ENCODE assay signal across 1 cellular context in the genomic region with DNA sequence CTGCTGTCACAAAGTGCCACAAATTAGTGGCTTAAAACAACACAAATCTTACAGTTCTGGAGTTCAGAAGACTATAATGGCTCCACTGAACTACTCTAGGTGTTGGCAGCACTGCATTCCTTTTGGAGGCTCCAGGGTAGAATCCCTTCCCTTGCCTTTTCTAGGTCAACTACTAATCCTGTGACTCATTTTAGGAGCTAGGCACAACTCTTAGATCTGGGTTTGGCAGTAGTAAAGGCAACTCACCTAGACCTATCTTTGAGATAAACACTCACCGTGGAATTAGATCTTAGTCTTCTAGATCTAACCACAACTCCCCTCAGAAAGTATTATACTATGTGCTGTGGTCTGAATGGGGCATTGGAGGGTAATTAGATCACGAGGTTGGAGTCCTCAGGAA.
TF ChIP-seq lines count a peak whose summit lies in the region.

No MANE protein-coding gene starts in this region.

TF ChIP-seq in IMR-90, 13 proteins besides CTCF, POLR2A, EP300 and RAD21:
- TF ChIP-seq FOS (IDR thresholded peaks at IDR 0.05; ENCODE audit: low read depth, low read length) (no peak), CEBPB (IDR thresholded peaks at IDR 0.05; ENCODE audit: low read depth, low read length) (no peak), RCOR1 (IDR thresholded peaks at IDR 0.05; ENCODE audit: insufficient replicate concordance, low read length) (no peak), MXI1 (IDR thresholded peaks at IDR 0.05; ENCODE audit: borderline replicate concordance, low read depth, low read length) (no peak), RFX5 (IDR thresholded peaks at IDR 0.05; ENCODE audit: low read depth, low read length) (no peak), CHD1 (IDR thresholded peaks at IDR 0.05; ENCODE audit: low read depth, low read length) (no peak), SMC3 (IDR thresholded peaks at IDR 0.05; ENCODE audit: low read depth, low read length) (no peak), MAZ (IDR thresholded peaks at IDR 0.05; ENCODE audit: borderline replicate concordance, low read depth, low read length) (no peak), NFE2L2 (IDR thresholded peaks at IDR 0.05; ENCODE audit: low read depth, low read length) (no peak), BHLHE40 (IDR thresholded peaks at IDR 0.05; ENCODE audit: low read depth, low read length) (no peak), MAFK (IDR thresholded peaks at IDR 0.05; ENCODE audit: low read depth, low read length) (no peak)
- TF ChIP-seq, protein P1, sequence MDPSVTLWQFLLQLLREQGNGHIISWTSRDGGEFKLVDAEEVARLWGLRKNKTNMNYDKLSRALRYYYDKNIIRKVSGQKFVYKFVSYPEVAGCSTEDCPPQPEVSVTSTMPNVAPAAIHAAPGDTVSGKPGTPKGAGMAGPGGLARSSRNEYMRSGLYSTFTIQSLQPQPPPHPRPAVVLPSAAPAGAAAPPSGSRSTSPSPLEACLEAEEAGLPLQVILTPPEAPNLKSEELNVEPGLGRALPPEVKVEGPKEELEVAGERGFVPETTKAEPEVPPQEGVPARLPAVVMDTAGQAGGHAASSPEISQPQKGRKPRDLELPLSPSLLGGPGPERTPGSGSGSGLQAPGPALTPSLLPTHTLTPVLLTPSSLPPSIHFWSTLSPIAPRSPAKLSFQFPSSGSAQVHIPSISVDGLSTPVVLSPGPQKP (IDR thresholded peaks at IDR 0.05; ENCODE audit: borderline replicate concordance, low read depth, low read length): no peak
- TF ChIP-seq, protein P2, sequence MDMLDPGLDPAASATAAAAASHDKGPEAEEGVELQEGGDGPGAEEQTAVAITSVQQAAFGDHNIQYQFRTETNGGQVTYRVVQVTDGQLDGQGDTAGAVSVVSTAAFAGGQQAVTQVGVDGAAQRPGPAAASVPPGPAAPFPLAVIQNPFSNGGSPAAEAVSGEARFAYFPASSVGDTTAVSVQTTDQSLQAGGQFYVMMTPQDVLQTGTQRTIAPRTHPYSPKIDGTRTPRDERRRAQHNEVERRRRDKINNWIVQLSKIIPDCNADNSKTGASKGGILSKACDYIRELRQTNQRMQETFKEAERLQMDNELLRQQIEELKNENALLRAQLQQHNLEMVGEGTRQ (IDR thresholded peaks at IDR 0.05; ENCODE audit: low read depth, low read length): no peak
